In the genomic region with DNA sequence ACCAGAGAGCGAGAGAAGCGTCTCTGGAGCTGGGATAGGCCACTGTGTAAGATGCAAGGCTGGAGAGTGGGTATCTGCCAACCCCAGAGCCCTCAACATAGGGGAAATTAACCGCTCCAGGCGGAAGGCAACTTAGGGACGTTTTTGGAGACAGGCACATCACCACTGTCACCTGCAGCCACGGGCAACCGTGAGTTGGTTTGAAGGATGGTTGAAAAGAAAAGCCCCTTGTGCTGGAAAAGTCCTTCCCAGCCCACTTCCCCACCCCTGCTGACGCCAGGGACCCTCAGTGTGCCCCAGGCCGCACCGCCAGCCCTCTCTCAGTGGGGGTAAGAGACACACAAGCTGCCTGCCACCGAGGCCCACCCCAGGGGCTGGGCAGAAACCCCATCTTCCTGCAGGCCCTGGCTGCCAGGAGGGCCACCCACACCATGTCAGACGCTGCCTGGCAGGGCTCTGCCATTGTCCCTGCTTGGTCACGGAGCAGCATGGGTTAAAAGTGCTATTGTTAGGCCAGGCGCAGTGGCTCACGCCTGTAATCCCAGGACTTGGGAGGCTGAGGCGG, we compare ENCODE assay signal across 8 cellular contexts.
DNase-seq lines count a peak whose midpoint lies in the region; ATAC-seq, FAIRE-seq and TF ChIP-seq lines count a peak whose summit lies in the region.
"Not testable (repeated sequence)": the region's sequence is repeated elsewhere in the genome, so short reads cannot be mapped to it uniquely, and the experiment has no call there.

No MANE protein-coding gene starts in this region.

- H3K27ac Mint-ChIP-seq in CD14-positive monocyte = peak overlapping the region in 5 of 7 donors; percentile 69 to 81 (median 73)
- not testable (repeated sequence) for H3K27ac Mint-ChIP-seq in astrocyte (ENCODE audit: unreplicated experiment); endodermal cell; natural killer cell treated with Interleukin-12 subunit alpha and Interleukin-12 subunit beta and Interleukin-15 and Interleukin-18, amount 100 ng/mL, for 72 hours

- not testable (repeated sequence) for H3F3A ChIP-seq in PC-3 (ENCODE audit: low read length, unreplicated experiment)

- WGBS in endodermal cell (ENCODE audit: insufficient coverage in 1 of 2, insufficient read length in 1 of 2), 2 experiments = 76 to 86% methylated on average over 9 to 14 of the region's 16 CpGs
- 54 to 75% methylated on average over 11 to 16 of the region's 16 CpGs for WGBS in tibial nerve, 2 donors

- not testable (repeated sequence) for H3K27me3 ChIP-seq in PC-3 (ENCODE audit: low read length); astrocyte (ENCODE audit: insufficient read depth, low read length); endodermal cell (ENCODE audit: control insufficient read depth, insufficient read depth, low read length, poor library complexity, severe bottlenecking); tibial nerve

- not testable (repeated sequence) for ATAC-seq in PC-3; natural killer cell treated with Interleukin-12 subunit alpha and Interleukin-12 subunit beta and Interleukin-15 and Interleukin-18, amount 100 ng/mL, for 72 hours

- peaks cover 26% of the 10 kb centered on the region for H3K4me1 Mint-ChIP-seq in CD14-positive monocyte
- peaks cover 34% of the 10 kb centered on the region for H3K4me1 Mint-ChIP-seq in astrocyte (ENCODE audit: low read depth, unreplicated experiment)
- H3K4me1 Mint-ChIP-seq in endodermal cell = peaks cover 11% of the 10 kb centered on the region
- H3K4me1 Mint-ChIP-seq in natural killer cell treated with Interleukin-12 subunit alpha and Interleukin-12 subunit beta and Interleukin-15 and Interleukin-18, amount 100 ng/mL, for 72 hours (ENCODE audit: low read depth in 2 of 2) = peaks cover 12 to 14% of the 10 kb centered on the region in 2 donors

- H3K27me3 Mint-ChIP-seq in CD14-positive monocyte (ENCODE audit: low read depth in 3 of 3); astrocyte (ENCODE audit: low read depth, unreplicated experiment); endodermal cell (ENCODE audit: insufficient read depth); natural killer cell treated with Interleukin-12 subunit alpha and Interleukin-12 subunit beta and Interleukin-15 and Interleukin-18, amount 100 ng/mL, for 72 hours: not testable (repeated sequence)

- not testable (repeated sequence) for TF ChIP-seq CTCF in CD14-positive monocyte (IDR thresholded peaks at IDR 0.05); PC-3 (conservative IDR thresholded peaks at IDR 0.05; ENCODE audit: low read depth, low read length); astrocyte (IDR thresholded peaks at IDR 0.05; ENCODE audit: insufficient read depth, low read depth, low read length); endodermal cell (conservative IDR thresholded peaks at IDR 0.05); tibial nerve (IDR thresholded peaks at IDR 0.05)

- not testable (repeated sequence) for H3K4me3 Mint-ChIP-seq in CD14-positive monocyte; astrocyte (ENCODE audit: unreplicated experiment); endodermal cell
- peak overlapping the region; percentile 14 for H3K4me3 Mint-ChIP-seq in natural killer cell treated with Interleukin-12 subunit alpha and Interleukin-12 subunit beta and Interleukin-15 and Interleukin-18, amount 100 ng/mL, for 72 hours

- not testable (repeated sequence) for H3K36me3 ChIP-seq in PC-3 (ENCODE audit: low read depth, low read length); astrocyte (ENCODE audit: insufficient read depth, low read length); endodermal cell (ENCODE audit: control insufficient read depth, insufficient read depth, low read length); tibial nerve

- not testable (repeated sequence) for H4K20me1 ChIP-seq in PC-3 (ENCODE audit: low read length); astrocyte (ENCODE audit: insufficient read depth, low read length)

- not testable (repeated sequence) for TF ChIP-seq POLR2A in tibial nerve (IDR thresholded peaks at IDR 0.05)

- TSS peak; percentile 18 for BruUV-seq in PC-3 (replicated peaks; lab: Mats Ljungman, UMichigan)

- peaks cover 15 to 18% of the 10 kb centered on the region in 2 donors for H3K36me3 Mint-ChIP-seq in CD14-positive monocyte
- H3K36me3 Mint-ChIP-seq in astrocyte (ENCODE audit: low read depth, unreplicated experiment); endodermal cell (ENCODE audit: low read depth); natural killer cell treated with Interleukin-12 subunit alpha and Interleukin-12 subunit beta and Interleukin-15 and Interleukin-18, amount 100 ng/mL, for 72 hours: not testable (repeated sequence)

- H3K9me3 ChIP-seq in PC-3 (ENCODE audit: low read length); astrocyte (ENCODE audit: insufficient read depth, low read depth, low read length); endodermal cell (ENCODE audit: control insufficient read depth, low read length); tibial nerve: not testable (repeated sequence)

- H3K9ac ChIP-seq in PC-3 (ENCODE audit: low read length) = peak overlapping the region; percentile 82
- H3K9ac ChIP-seq in astrocyte (ENCODE audit: low read length) = peak overlapping the region; percentile 76
- H3K9ac ChIP-seq in endodermal cell (ENCODE audit: extremely low read depth, low read length, poor library complexity, severe bottlenecking) = not testable (repeated sequence)

- H3K9me2 ChIP-seq in PC-3 (replicated peaks; ENCODE audit: low read length) = not testable (repeated sequence)

- H3K4me2 ChIP-seq in PC-3 (ENCODE audit: low read length) = not testable (repeated sequence)
- H3K4me2 ChIP-seq in astrocyte (ENCODE audit: low read length) = peak overlapping the region; percentile 39

- TF ChIP-seq EP300 in tibial nerve (IDR thresholded peaks at IDR 0.05) = not testable (repeated sequence)

- not testable (repeated sequence) for H3K4me3 ChIP-seq in PC-3 (ENCODE audit: low read length); astrocyte (ENCODE audit: insufficient read depth, low read depth, low read length); endodermal cell (ENCODE audit: low read length); tibial nerve

- H3K79me2 ChIP-seq in PC-3 (ENCODE audit: low read length); astrocyte (ENCODE audit: insufficient read depth, low read length): not testable (repeated sequence)

- not testable (repeated sequence) for DNase-seq in CD14-positive monocyte (ENCODE audit: low spot score); PC-3; astrocyte (ENCODE audit: low read depth); natural killer cell treated with Interleukin-12 subunit alpha and Interleukin-12 subunit beta and Interleukin-15 and Interleukin-18, amount 100 ng/mL, for 72 hours (ENCODE audit: low spot score); tibial nerve (ENCODE audit: low spot score in 2 of 2)
- DNase-seq in endodermal cell = peak; percentile 39
- peak; percentile 48 for DNase-seq in islet precursor cell
- DNase-seq in retina = peak; percentile 4

- not testable (repeated sequence) for FAIRE-seq in astrocyte (lab: Jason Lieb, UNC)

- not testable (repeated sequence) for H3K9me3 Mint-ChIP-seq in CD14-positive monocyte; astrocyte (ENCODE audit: unreplicated experiment); endodermal cell; natural killer cell treated with Interleukin-12 subunit alpha and Interleukin-12 subunit beta and Interleukin-15 and Interleukin-18, amount 100 ng/mL, for 72 hours

- CTCF ChIA-PET in PC-3 (lab: Charles Lee) = not testable (repeated sequence)

- not testable (repeated sequence) for H2AFZ ChIP-seq in PC-3 (ENCODE audit: low read length); astrocyte (ENCODE audit: low read depth, low read length)

- POLR2A ChIA-PET in PC-3 (lab: Charles Lee; ENCODE audit: unreplicated experiment) = not testable (repeated sequence)

- intact Hi-C loops in CD14-positive monocyte (cut with micrococcal nuclease); PC-3 (cut with micrococcal nuclease): not testable (repeated sequence)

- H3K27ac ChIP-seq in PC-3 (ENCODE audit: low read length) (peak overlapping the region; percentile 92), astrocyte (ENCODE audit: low read depth, low read length) (peak overlapping the region; percentile 98), tibial nerve (peak overlapping the region; percentile 3 to 81 (median 57))
- H3K27ac ChIP-seq in endodermal cell (ENCODE audit: low read depth, low read length) = not testable (repeated sequence)

- H3K4me1 ChIP-seq in PC-3 (ENCODE audit: insufficient read depth, low read length) (peaks cover 40% of the 10 kb centered on the region), astrocyte (ENCODE audit: insufficient read depth, low read length) (peaks cover 60% of the 10 kb centered on the region), tibial nerve (peaks cover 0 to 36% (median 19%) of the 10 kb centered on the region in 4 donors)
- H3K4me1 ChIP-seq in endodermal cell (ENCODE audit: control insufficient read depth, insufficient read depth, low read length) = not testable (repeated sequence)
